16 cellular contexts compared by ENCODE assay signal in the genomic region with DNA sequence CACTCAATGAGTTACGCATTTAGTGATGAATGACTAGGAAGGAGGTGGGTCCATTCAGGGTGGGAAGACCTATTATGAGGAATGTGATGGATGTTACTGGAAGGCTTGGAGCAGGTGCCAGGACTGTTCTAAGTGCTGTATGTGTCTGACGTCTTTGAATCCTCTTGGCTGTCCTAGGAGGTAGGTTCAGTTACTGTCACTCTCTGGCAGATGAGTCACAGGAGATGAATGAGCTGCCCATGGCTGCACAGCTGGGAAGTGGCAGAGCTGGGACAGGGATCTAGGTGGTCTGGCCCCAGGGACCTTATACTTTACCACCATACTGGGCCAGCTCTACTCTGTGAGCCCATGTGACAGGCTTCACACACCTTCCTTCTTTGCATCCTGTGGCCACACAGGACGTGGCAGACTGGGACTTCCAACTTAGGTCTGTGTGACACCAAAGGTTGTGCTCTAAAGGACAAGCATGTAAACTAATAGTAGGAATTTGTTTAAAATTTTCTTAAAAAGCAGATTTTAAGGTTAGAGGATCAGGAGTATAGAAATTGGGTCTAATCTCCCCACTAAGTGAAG. TPM values are rescaled to one million over a fixed set of nuclear protein-coding genes. Genes with fewer than 3 reads are reported as not detected.
DNase-seq lines count a peak whose midpoint lies in the region; ATAC-seq and TF ChIP-seq lines count a peak whose summit lies in the region.
"Had no signal": no experiment of that assay in that cellular context is flagged by ENCODE, and none has a peak within 500 bp of the region (broad histone marks: within the 10 kb centered on the region; RNA-seq: fewer than 3 reads in every experiment).

No MANE protein-coding gene starts in this region.

- no peaks in the 10 kb centered on the region for H3K27me3 ChIP-seq in CD4-positive, CD25-positive, alpha-beta regulatory T cell (ENCODE audit: control insufficient read depth, insufficient read depth, low read length)
- H3K27me3 ChIP-seq: ascending aorta, neutrophil, right lobe of liver had no signal

- no peaks in the 10 kb centered on the region for H3K9me3 Mint-ChIP-seq in CD4-positive, CD25-positive, alpha-beta regulatory T cell
- no peaks in the 10 kb centered on the region for H3K9me3 Mint-ChIP-seq in activated B cell treated with CpG ODN at 0.5 μM for 24 hours
- no peaks in the 10 kb centered on the region for H3K9me3 Mint-ChIP-seq in naive B cell

- ATAC-seq in CD4-positive, CD25-positive, alpha-beta regulatory T cell (ENCODE audit: low read depth in 2 of 2): peak in 1 of 2 donors; percentile 42
- ATAC-seq in GM21619 (IDR thresholded peaks at IDR 0.05; ENCODE audit: unreplicated experiment) (peak; percentile 46), activated B cell treated with CpG ODN at 0.5 μM for 24 hours (ENCODE audit: low read depth) (peak; percentile 51), naive B cell (ENCODE audit: low read depth in 2 of 2) (peak; percentile 63 to 68), GM21360 (IDR thresholded peaks at IDR 0.05; ENCODE audit: unreplicated experiment) (no peak)
- ATAC-seq: right lobe of liver had no signal

- no peak for TF ChIP-seq CTCF in activated B cell treated with CpG ODN at 0.5 μM for 24 hours (IDR thresholded peaks at IDR 0.05)

- peaks cover 7% of the 10 kb centered on the region for H3K4me1 ChIP-seq in CD4-positive, CD25-positive, alpha-beta regulatory T cell (ENCODE audit: control insufficient read depth, insufficient read depth, low read length, poor library complexity, severe bottlenecking)
- H3K4me1 ChIP-seq: right lobe of liver had no signal

- POLR2A ChIA-PET in activated B cell treated with CpG ODN at 0.5 μM for 24 hours (lab: Charles Lee): interaction anchor here (0.6 to 4.6 kb wide), 11 partner anchors 10 to 62 kb away, joined by 3 to 20 read pairs (median 5); a partner anchor contains a TSS

- H3K4me3 Mint-ChIP-seq in CD4-positive, CD25-positive, alpha-beta regulatory T cell: peak overlapping the region in 2 of 4 donors; percentile 5 to 14
- H3K4me3 Mint-ChIP-seq in activated B cell treated with CpG ODN at 0.5 μM for 24 hours (peak overlapping the region; percentile 46), naive B cell (peak overlapping the region; percentile 16 to 81 (median 61))

- peak in 1 of 3 donors; percentile 32 for DNase-seq in CD4-positive, CD25-positive, alpha-beta regulatory T cell
- peak; percentile 12 for DNase-seq in activated B cell treated with CpG ODN at 0.5 μM for 24 hours
- no peak for DNase-seq in naive B cell
- DNase-seq in occipital lobe (lab: John Stamatoyannopoulos, UW): no peak
- DNase-seq in NOMO-1 treated with dmso at 0.1 percent for 144 hours (lab: John Stamatoyannopoulos, UW; ENCODE audit: unreplicated experiment): no peak
- no peak for DNase-seq in SIG-M5 (lab: John Stamatoyannopoulos, UW)
- DNase-seq: activated gamma-delta T cell treated with Interleukin-2 at 50 U/mL for 16 hours, COR-L47, NCI-H1694 treated with DMSO at 0.1 percent for 48 hours, right lobe of liver, SHP77, substantia nigra had no signal

- CTCF ChIA-PET in activated B cell treated with CpG ODN at 0.5 μM for 24 hours (lab: Charles Lee): no interaction called here

- no peaks in the 10 kb centered on the region for H3K36me3 ChIP-seq in CD4-positive, CD25-positive, alpha-beta regulatory T cell (ENCODE audit: control insufficient read depth, insufficient read depth, low read length)
- H3K36me3 ChIP-seq: ascending aorta, neutrophil, right lobe of liver had no signal

- H3K4me3 ChIP-seq in CD4-positive, CD25-positive, alpha-beta regulatory T cell (ENCODE audit: low read depth, low read length): no peak overlapping the region
- H3K4me3 ChIP-seq: ascending aorta, right lobe of liver had no signal

- intact Hi-C loops in activated B cell treated with CpG ODN at 0.5 μM for 24 hours (cut with micrococcal nuclease): no loop called here

- peaks cover 7% of the 10 kb centered on the region for H3K36me3 Mint-ChIP-seq in CD4-positive, CD25-positive, alpha-beta regulatory T cell
- H3K36me3 Mint-ChIP-seq in activated B cell treated with CpG ODN at 0.5 μM for 24 hours (ENCODE audit: low read depth) (peaks cover 7% of the 10 kb centered on the region), naive B cell (peaks cover 0 to 10% of the 10 kb centered on the region in 2 donors)

- no peaks in the 10 kb centered on the region for H3K9me3 ChIP-seq in CD4-positive, CD25-positive, alpha-beta regulatory T cell (ENCODE audit: control insufficient read depth in 2 of 2, low read length in 2 of 2)
- H3K9me3 ChIP-seq: ascending aorta, neutrophil, right lobe of liver had no signal

- no peak overlapping the region for H3K27ac ChIP-seq in CD4-positive, CD25-positive, alpha-beta regulatory T cell (ENCODE audit: insufficient read depth, low read length, poor library complexity, severe bottlenecking)
- H3K27ac ChIP-seq: ascending aorta, neutrophil, right lobe of liver had no signal

- H3K27me3 Mint-ChIP-seq in CD4-positive, CD25-positive, alpha-beta regulatory T cell: no peaks in the 10 kb centered on the region
- H3K27me3 Mint-ChIP-seq in activated B cell treated with CpG ODN at 0.5 μM for 24 hours: no peaks in the 10 kb centered on the region
- H3K27me3 Mint-ChIP-seq in naive B cell: no peaks in the 10 kb centered on the region

- H3K4me1 Mint-ChIP-seq in CD4-positive, CD25-positive, alpha-beta regulatory T cell: peaks cover 0 to 78% (median 23%) of the 10 kb centered on the region in 4 donors
- H3K4me1 Mint-ChIP-seq in activated B cell treated with CpG ODN at 0.5 μM for 24 hours (peaks cover 98% of the 10 kb centered on the region), naive B cell (peaks cover 79 to 96% (median 91%) of the 10 kb centered on the region in 3 donors)

- peak overlapping the region in 2 of 3 donors; percentile 74 to 79 for H3K27ac Mint-ChIP-seq in CD4-positive, CD25-positive, alpha-beta regulatory T cell
- H3K27ac Mint-ChIP-seq in activated B cell treated with CpG ODN at 0.5 μM for 24 hours (peak overlapping the region; percentile 89), naive B cell (peak overlapping the region; percentile 87 to 100 (median 96))

RNA-seq across cellular contexts. Expression of a gene that starts 24.0 kb away (rescaled TPM):
- 1.6 TPM for total RNA-seq in CD4-positive, CD25-positive, alpha-beta regulatory T cell
- polyA plus RNA-seq in CD4-positive, CD25-positive, alpha-beta regulatory T cell: 1 to 10 TPM; 2.7 to 5.8 (median 4.0) TPM
- total RNA-seq in activated B cell treated with CpG ODN at 0.5 μM for 24 hours: 22.4 and 29.5 TPM in 2 replicates
- 100 to 1,000 TPM in 1 of 6 donors, 10 to 100 TPM in 5; 52.8 to 109 (median 84.3) TPM for polyA plus RNA-seq in naive B cell (ENCODE audit: low read depth in 6 of 6)
- 38.1 TPM for total RNA-seq in occipital lobe

RNA-seq across cellular contexts. Expression of a gene that starts 51.0 kb away (rescaled TPM):
- total RNA-seq in CD4-positive, CD25-positive, alpha-beta regulatory T cell: 6.1 TPM
- 10 to 100 TPM; 19.8 to 50.0 (median 34.8) TPM for polyA plus RNA-seq in CD4-positive, CD25-positive, alpha-beta regulatory T cell
- total RNA-seq in activated B cell treated with CpG ODN at 0.5 μM for 24 hours (80.7 and 83.9 TPM in 2 replicates), occipital lobe (8.3 TPM)
- polyA plus RNA-seq in naive B cell (ENCODE audit: low read depth in 6 of 6): 100 to 1,000 TPM; 654 to 887 (median 845) TPM

RNA-seq across cellular contexts. Expression of a gene that starts 54.8 kb away (rescaled TPM):
- 42.3 TPM for total RNA-seq in CD4-positive, CD25-positive, alpha-beta regulatory T cell
- 10 to 100 TPM in 1 of 4 donors, 1 to 10 TPM in 3; 6.7 to 10.3 (median 8.4) TPM for polyA plus RNA-seq in CD4-positive, CD25-positive, alpha-beta regulatory T cell
- total RNA-seq in activated B cell treated with CpG ODN at 0.5 μM for 24 hours: 34.5 and 40.8 TPM in 2 replicates
- 10 to 100 TPM in 5 of 6 donors, 1 to 10 TPM in 1; 7.1 to 21.3 (median 15.9) TPM for polyA plus RNA-seq in naive B cell (ENCODE audit: low read depth in 6 of 6)
- 10.3 TPM for total RNA-seq in occipital lobe
